9 cellular contexts compared by ENCODE assay signal in the genomic region with DNA sequence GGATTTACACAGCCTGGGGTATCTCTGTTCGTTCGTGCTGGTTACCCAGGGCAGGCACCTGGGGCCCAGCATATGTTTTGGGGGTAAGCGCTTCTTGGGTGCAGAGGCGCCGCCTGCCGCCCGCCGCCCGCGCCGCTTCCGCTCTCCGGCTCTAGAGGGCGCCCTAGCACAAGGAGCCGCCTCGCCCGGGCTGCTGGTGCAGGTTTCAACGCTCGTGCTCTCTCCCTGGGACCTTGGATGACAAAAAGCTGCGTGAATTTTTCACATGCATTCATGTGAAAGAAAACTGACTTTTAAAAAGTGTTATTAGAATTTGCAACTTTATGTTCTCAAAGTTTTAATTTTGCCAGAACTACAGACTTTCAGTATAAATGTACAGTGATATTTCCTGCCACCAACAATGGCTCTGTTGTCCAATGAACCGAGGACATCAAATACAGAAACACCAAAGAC. TPM values are rescaled to one million over a fixed set of nuclear protein-coding genes. Genes with fewer than 3 reads are reported as not detected.
DNase-seq lines count a peak whose midpoint lies in the region; ATAC-seq, FAIRE-seq and TF ChIP-seq lines count a peak whose summit lies in the region.
"Had no signal": no experiment of that assay in that cellular context is flagged by ENCODE, and none has a peak within 500 bp of the region (broad histone marks: within the 10 kb centered on the region; RNA-seq: fewer than 3 reads in every experiment).

No MANE protein-coding gene starts in this region.

- no peak overlapping the region for H3K27ac Mint-ChIP-seq in activated T-helper 1 cell treated with anti-CD3 and anti-CD28 coated beads, Interleukin-12 subunit alpha, Interleukin-12 subunit beta, Interleukin-2, Interleukin-4 antibody, amounts not matched to agents 30 ng/mL and 10 ng/mL and 1 ng/mL, durations not matched to agents 14 hours and 24 hours and 36 hours

- ATAC-seq in GM19452 (IDR thresholded peaks at IDR 0.05; ENCODE audit: unreplicated experiment): peak; percentile 76
- ATAC-seq in HG03469 (IDR thresholded peaks at IDR 0.05; ENCODE audit: unreplicated experiment): peak; percentile 54
- no peak for ATAC-seq in thoracic aorta (ENCODE audit: insufficient number of reproducible peaks, low FRiP score, low read depth)

- peaks cover 0 to 6% of the 10 kb centered on the region in 2 donors for H3K4me1 ChIP-seq in thoracic aorta (ENCODE audit: control insufficient read depth in 1 of 2, low read depth in 2 of 2)

- DNase-seq in D721Med (ENCODE audit: insufficient read length, low spot score): peak; percentile 38
- DNase-seq in RKO (ENCODE audit: low spot score): peak; percentile 51
- DNase-seq in activated T-helper 1 cell treated with anti-CD3 and anti-CD28 coated beads, Interleukin-12 subunit alpha, Interleukin-12 subunit beta, Interleukin-2, Interleukin-4 antibody, amounts not matched to agents 30 ng/mL and 10 ng/mL and 1 ng/mL, durations not matched to agents 14 hours and 24 hours and 36 hours (ENCODE audit: low spot score): peak; percentile 71
- peak; percentile 50 for DNase-seq in fibroblast of pulmonary artery (ENCODE audit: low read depth)
- DNase-seq in occipital lobe (lab: John Stamatoyannopoulos, UW): peak; percentile 60
- no peak for DNase-seq in thoracic aorta (ENCODE audit: low spot score)

- peaks cover 6% of the 10 kb centered on the region for H3K4me1 Mint-ChIP-seq in activated T-helper 1 cell treated with anti-CD3 and anti-CD28 coated beads, Interleukin-12 subunit alpha, Interleukin-12 subunit beta, Interleukin-2, Interleukin-4 antibody, amounts not matched to agents 30 ng/mL and 10 ng/mL and 1 ng/mL, durations not matched to agents 14 hours and 24 hours and 36 hours (ENCODE audit: low read depth)

- intact Hi-C loops in activated T-helper 1 cell treated with anti-CD3 and anti-CD28 coated beads, Interleukin-12 subunit alpha, Interleukin-12 subunit beta, Interleukin-2, Interleukin-4 antibody, amounts not matched to agents 30 ng/mL and 10 ng/mL and 1 ng/mL, durations not matched to agents 14 hours and 24 hours and 36 hours (cut with micrococcal nuclease): loop anchor here (1.0 to 5.0 kb wide), 3 partner anchors 107 to 352 kb away; a partner anchor contains a TSS

- H3K27me3 Mint-ChIP-seq in activated T-helper 1 cell treated with anti-CD3 and anti-CD28 coated beads, Interleukin-12 subunit alpha, Interleukin-12 subunit beta, Interleukin-2, Interleukin-4 antibody, amounts not matched to agents 30 ng/mL and 10 ng/mL and 1 ng/mL, durations not matched to agents 14 hours and 24 hours and 36 hours (ENCODE audit: insufficient read depth): peaks cover 15% of the 10 kb centered on the region

- H3K9me3 ChIP-seq in thoracic aorta: no peaks in the 10 kb centered on the region

- H3K4me3 Mint-ChIP-seq in activated T-helper 1 cell treated with anti-CD3 and anti-CD28 coated beads, Interleukin-12 subunit alpha, Interleukin-12 subunit beta, Interleukin-2, Interleukin-4 antibody, amounts not matched to agents 30 ng/mL and 10 ng/mL and 1 ng/mL, durations not matched to agents 14 hours and 24 hours and 36 hours: no peak overlapping the region

- no peak overlapping the region for H3K27ac ChIP-seq in thoracic aorta

- no peaks in the 10 kb centered on the region for H3K36me3 ChIP-seq in thoracic aorta

- no peaks in the 10 kb centered on the region for H3K9me3 Mint-ChIP-seq in activated T-helper 1 cell treated with anti-CD3 and anti-CD28 coated beads, Interleukin-12 subunit alpha, Interleukin-12 subunit beta, Interleukin-2, Interleukin-4 antibody, amounts not matched to agents 30 ng/mL and 10 ng/mL and 1 ng/mL, durations not matched to agents 14 hours and 24 hours and 36 hours

- TF ChIP-seq CTCF in D721Med (IDR thresholded peaks at IDR 0.05; ENCODE audit: insufficient read depth, missing control alignments) (peak; percentile 84), fibroblast of pulmonary artery (IDR thresholded peaks at IDR 0.05; ENCODE audit: low read length, missing control alignments) (peak; percentile 74), thoracic aorta (IDR thresholded peaks at IDR 0.05) (peak; percentile 95)

- FAIRE-seq in D721Med (lab: Jason Lieb, UNC): no peak
- FAIRE-seq: colon had no signal

- no peaks in the 10 kb centered on the region for H3K36me3 Mint-ChIP-seq in activated T-helper 1 cell treated with anti-CD3 and anti-CD28 coated beads, Interleukin-12 subunit alpha, Interleukin-12 subunit beta, Interleukin-2, Interleukin-4 antibody, amounts not matched to agents 30 ng/mL and 10 ng/mL and 1 ng/mL, durations not matched to agents 14 hours and 24 hours and 36 hours (ENCODE audit: low read depth)

- H3K27me3 ChIP-seq in thoracic aorta (replicated peaks; ENCODE audit: insufficient read depth): no peaks in the 10 kb centered on the region

- H3K4me3 ChIP-seq in fibroblast of pulmonary artery (replicated peaks; ENCODE audit: low read depth, low read length) (no peak overlapping the region), thoracic aorta (no peak overlapping the region)

RNA-seq across cellular contexts. Expression of a gene that starts 32.5 kb away (rescaled TPM):
- not detected in 2 replicates for total RNA-seq in activated T-helper 1 cell treated with anti-CD3 and anti-CD28 coated beads, Interleukin-12 subunit alpha, Interleukin-12 subunit beta, Interleukin-2, Interleukin-4 antibody, amounts not matched to agents 30 ng/mL and 10 ng/mL and 1 ng/mL, durations not matched to agents 14 hours and 24 hours and 36 hours
- total RNA-seq in occipital lobe (0.47 TPM), thoracic aorta (not detected)
